Comparison of ENCODE assay signal across 8 cellular contexts in the genomic region with DNA sequence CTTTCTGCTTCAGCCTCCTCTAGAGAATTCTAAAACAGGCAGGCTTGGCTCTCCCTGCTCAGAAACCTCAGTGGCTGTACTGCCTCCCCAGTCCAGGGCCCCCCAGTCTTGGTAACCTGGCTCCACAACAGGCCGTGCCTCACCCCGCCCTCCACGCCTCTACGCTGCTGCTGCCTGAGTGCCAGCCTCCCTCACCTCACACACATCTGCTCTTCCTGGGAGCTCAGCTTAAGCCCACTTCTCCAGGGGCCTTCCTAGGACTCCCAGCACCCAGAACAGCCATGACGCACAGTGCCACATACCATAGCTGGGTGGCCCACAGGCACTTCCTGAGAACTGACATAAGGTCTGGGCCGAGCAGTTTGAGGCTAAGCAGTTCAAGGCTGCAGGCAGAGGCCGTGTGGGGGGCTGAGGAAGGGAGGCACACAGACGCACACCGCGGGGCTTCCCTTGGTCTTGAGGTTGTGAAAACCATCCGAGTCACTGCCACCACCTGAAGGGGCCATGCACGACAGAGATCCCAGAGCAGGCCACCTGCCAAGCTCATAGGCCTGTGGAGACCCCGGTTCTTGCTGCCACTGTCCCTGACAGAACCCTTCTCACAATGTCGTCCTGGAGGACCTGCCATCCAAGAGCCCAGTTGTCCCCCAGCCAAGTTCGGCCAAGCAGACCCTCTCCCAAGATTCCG. TPM values are rescaled to one million over a fixed set of nuclear protein-coding genes. Genes with fewer than 3 reads are reported as not detected.
A peak's percentile ranks its signal among the peaks of the same experiment; 100 is the strongest.
DNase-seq lines count a peak whose midpoint lies in the region; TF ChIP-seq lines count a peak whose summit lies in the region.

No MANE protein-coding gene starts in this region.

- 77% methylated on average over 16 of the region's 16 CpGs for WGBS in hepatocyte (ENCODE audit: low lambda C conversion rate, missing lambda C conversion rate)

- H3K4me1 Mint-ChIP-seq in activated naive CD8-positive, alpha-beta T cell (ENCODE audit: low read depth), result peaks cover 33% of the 10 kb centered on the region

- H3K27me3 ChIP-seq in hepatocyte, result no peaks in the 10 kb centered on the region

- no peak overlapping the region for H2AFZ ChIP-seq in hepatocyte

- no peaks in the 10 kb centered on the region for H3K9me3 ChIP-seq in hepatocyte (ENCODE audit: low read depth)

- TF ChIP-seq CTCF in hepatocyte (IDR thresholded peaks at IDR 0.05; ENCODE audit: poor library complexity), result no peak

- H3K4me2 ChIP-seq in hepatocyte, result no peak overlapping the region

- H3K4me1 ChIP-seq in hepatocyte (ENCODE audit: insufficient read depth), result peaks cover 27% of the 10 kb centered on the region

- peak overlapping the region; percentile 76 for H3K27ac ChIP-seq in hepatocyte

- H3K9me3 Mint-ChIP-seq in activated naive CD8-positive, alpha-beta T cell (ENCODE audit: low read depth), result no peaks in the 10 kb centered on the region

- no peaks in the 10 kb centered on the region for H3K36me3 ChIP-seq in hepatocyte (replicated peaks; ENCODE audit: insufficient read depth, low read depth)

- peaks cover 7% of the 10 kb centered on the region for H3K36me3 Mint-ChIP-seq in activated naive CD8-positive, alpha-beta T cell

- H3K79me2 ChIP-seq in hepatocyte, result peaks cover 7% of the 10 kb centered on the region

- H3K27ac Mint-ChIP-seq in activated naive CD8-positive, alpha-beta T cell, result peak overlapping the region; percentile 96

- no peaks in the 10 kb centered on the region for H3K27me3 Mint-ChIP-seq in activated naive CD8-positive, alpha-beta T cell

- H4K20me1 ChIP-seq in hepatocyte (ENCODE audit: insufficient read depth, poor library complexity, severe bottlenecking), result peaks cover 3% of the 10 kb centered on the region

- DNase-seq in activated CD4-positive, CD25-positive, alpha-beta regulatory T cell treated with anti-CD3 and anti-CD28 coated beads, Interleukin-2, amount 50 U/mL, for 72 hours, result peak; percentile 31
- DNase-seq in activated CD4-positive, CD25-positive, alpha-beta regulatory T cell (lab: John Stamatoyannopoulos, UW), result no peak
- DNase-seq in hepatocyte (ENCODE audit: low spot score) (no peak), NCI-H1048 (lab: John Stamatoyannopoulos, UW) (no peak), NCI-H2029 treated with DMSO at 0.1 percent for 48 hours (lab: John Stamatoyannopoulos, UW) (no peak), NCI-H187 treated with DMSO at 0.1 percent for 48 hours (lab: John Stamatoyannopoulos, UW) (no peak)
- peak; percentile 19 to 24 for DNase-seq in stimulated activated CD8-positive, alpha-beta memory T cell treated with anti-CD3 and anti-CD28 coated beads, Interleukin-7, amount 100 ng/mL, for 1 hour (ENCODE audit: low read depth in 2 of 2)

- H3K4me3 Mint-ChIP-seq in activated naive CD8-positive, alpha-beta T cell, result peak overlapping the region; percentile 66

- H3K4me3 ChIP-seq in hepatocyte, result no peak overlapping the region

- no peaks in the 10 kb centered on the region for H3K9me2 ChIP-seq in hepatocyte (replicated peaks; ENCODE audit: insufficient read depth)

RNA-seq across cellular contexts. Expression of gene DSTN, which starts 42.6 kb away (rescaled TPM):
- total RNA-seq in hepatocyte, result 315 and 342 TPM in 2 replicates
- polyA plus RNA-seq in hepatocyte, result 352 and 369 TPM in 2 replicates

Comparison
In these comparisons a context has a peak if more than half of its experiments do, and no peak if none do; other contexts are left out.
1. DNase-seq: peak in activated CD4-positive, CD25-positive, alpha-beta regulatory T cell treated with anti-CD3 and anti-CD28 coated beads, Interleukin-2, amount 50 U/mL, for 72 hours (single experiment) and stimulated activated CD8-positive, alpha-beta memory T cell treated with anti-CD3 and anti-CD28 coated beads, Interleukin-7, amount 100 ng/mL, for 1 hour (2 of 2); none in activated CD4-positive, CD25-positive, alpha-beta regulatory T cell (0 of 4), hepatocyte (single experiment), NCI-H1048 (single experiment), NCI-H2029 treated with DMSO at 0.1 percent for 48 hours (single experiment) and NCI-H187 treated with DMSO at 0.1 percent for 48 hours (single experiment).